1 cellular context compared by ENCODE assay signal in the genomic region with DNA sequence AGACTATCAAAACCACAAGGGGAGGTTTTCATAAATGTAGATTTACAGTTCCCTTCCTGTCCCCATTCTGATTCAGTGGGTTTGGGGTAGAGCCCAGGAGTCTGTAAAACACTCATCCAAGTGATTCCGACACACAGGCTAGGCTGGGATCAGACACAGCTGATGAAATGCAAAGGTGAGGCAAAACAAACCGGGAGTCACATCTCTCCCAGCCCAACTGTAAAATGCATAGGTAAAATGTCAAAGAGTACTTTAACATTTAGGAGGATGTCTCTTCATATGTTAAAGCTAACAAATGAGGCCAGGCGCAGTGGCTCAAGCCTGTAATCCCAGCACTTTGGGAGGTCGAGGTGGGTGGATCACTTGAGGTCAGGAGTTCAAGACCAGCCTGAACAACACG.
TF ChIP-seq lines count a peak whose summit lies in the region.

No MANE protein-coding gene starts in this region.

TF ChIP-seq in H1, 55 proteins besides CTCF, POLR2A, EP300 and RAD21:
- TF ChIP-seq CTBP2 (IDR thresholded peaks at IDR 0.05; ENCODE audit: borderline replicate concordance, insufficient read depth, insufficient read length, low read length) (no peak), SP1 (IDR thresholded peaks at IDR 0.05; ENCODE audit: low read depth, low read length) (0 out of 2 replicates have a peak, but pooled peaks have one; percentile 34), EGR1 (IDR thresholded peaks at IDR 0.05; ENCODE audit: borderline replicate concordance, low read depth, low read length) (peak; percentile 16; the same call in 1 of the 2 replicates), SIN3A (conservative IDR thresholded peaks at IDR 0.05 in 1 of 2, IDR thresholded peaks at IDR 0.05 in 1 of 2; ENCODE audit: low read depth in 1 of 2, low read length in 2 of 2) (no peak), HDAC6 (IDR thresholded peaks at IDR 0.05; ENCODE audit: low read depth, low read length) (no peak), TBP (IDR thresholded peaks at IDR 0.05; ENCODE audit: low read depth, low read length) (peak; percentile 45; the same call in 1 of the 2 replicates), RXRA (IDR thresholded peaks at IDR 0.05; ENCODE audit: insufficient read depth, low read depth, low read length) (0 out of 2 replicates have a peak, but pooled peaks have one; percentile 15), CBX5 (IDR thresholded peaks at IDR 0.05; ENCODE audit: low read depth, low read length) (no peak), TAF1 (IDR thresholded peaks at IDR 0.05; ENCODE audit: low read depth, low read length) (peak; percentile 28; the same call in 1 of the 2 replicates), GABPA (IDR thresholded peaks at IDR 0.05; ENCODE audit: borderline replicate concordance, insufficient read depth, low read length) (no peak)
